Comparison of ENCODE assay signal across 11 cellular contexts in genomic region chr20:45611054-45611453, GRCh38. TPM values are rescaled to one million over a fixed set of nuclear protein-coding genes. Genes with fewer than 3 reads are reported as not detected.
DNase-seq lines count a peak whose midpoint lies in the region; ATAC-seq and TF ChIP-seq lines count a peak whose summit lies in the region.
"Had no signal": no experiment of that assay in that cellular context is flagged by ENCODE, and none has a peak within 500 bp of the region (broad histone marks: within the 10 kb centered on the region; RNA-seq: fewer than 3 reads in every experiment).

No MANE protein-coding gene starts in this region.

- intact Hi-C loops in colonic mucosa (cut with DNase I), result no loop called here

- no peak overlapping the region for H3K4me3 Mint-ChIP-seq in nephron

- no peak overlapping the region for H3K9ac ChIP-seq in colonic mucosa (ENCODE audit: low read depth in 2 of 2, low read length in 2 of 2)

- H3K27ac Mint-ChIP-seq in nephron, result peak overlapping the region; percentile 44 to 72 (median 45)

- DNase-seq in AG09309 (ENCODE audit: low read depth) (peak; percentile 81), HS-5 (ENCODE audit: low read depth) (peak; percentile 79), colonic mucosa (no peak)
- peak; percentile 1 for DNase-seq in activated T-helper 9 cell treated with anti-CD3 and anti-CD28 coated beads, Interleukin-2, amount 50 U/mL, for 16 hours (ENCODE audit: low read depth)
- DNase-seq: H7 had no signal

- H3K4me1 ChIP-seq in colonic mucosa, result no peaks in the 10 kb centered on the region

- no peak overlapping the region for H3K27ac ChIP-seq in colonic mucosa

- ATAC-seq in HG03439 (IDR thresholded peaks at IDR 0.05; ENCODE audit: unreplicated experiment) (no peak), GM18868 (IDR thresholded peaks at IDR 0.05; ENCODE audit: unreplicated experiment) (no peak), HG03521 (IDR thresholded peaks at IDR 0.05; ENCODE audit: unreplicated experiment) (no peak)

- no peaks in the 10 kb centered on the region for H3K36me3 Mint-ChIP-seq in nephron (ENCODE audit: low read depth)

- peaks cover 15% of the 10 kb centered on the region for H3K4me1 Mint-ChIP-seq in nephron

- peaks cover 18% of the 10 kb centered on the region for H3K9me3 Mint-ChIP-seq in nephron

- no peaks in the 10 kb centered on the region for H3K9me3 ChIP-seq in colonic mucosa

- H3K36me3 ChIP-seq in colonic mucosa, result no peaks in the 10 kb centered on the region

- TF ChIP-seq CTCF in AG09309 (IDR thresholded peaks at IDR 0.05; ENCODE audit: control insufficient read depth, insufficient read depth, low read depth, low read length, missing control alignments), result no peak
- TF ChIP-seq CTCF in nephron (IDR thresholded peaks at IDR 0.05; ENCODE audit: unreplicated experiment in 3 of 3), result no peak
- no peak for TF ChIP-seq CTCF in colonic mucosa (IDR thresholded peaks at IDR 0.05)

- H3K4me3 ChIP-seq in AG09309 (ENCODE audit: control insufficient read depth, low read depth, low read length) (no peak overlapping the region), colonic mucosa (no peak overlapping the region)

- H3K27me3 ChIP-seq in colonic mucosa, result no peaks in the 10 kb centered on the region

- H3K27me3 Mint-ChIP-seq in nephron (ENCODE audit: low read depth), result no peaks in the 10 kb centered on the region

RNA-seq across cellular contexts. Expression of gene WFDC10A, which starts 18.5 kb away (rescaled TPM):
- not detected for total RNA-seq in colonic mucosa
- total RNA-seq: dermis microvascular lymphatic vessel endothelial cell, H7, subcutaneous adipose tissue had no signal

RNA-seq across cellular contexts. Expression of gene WFDC9, which starts 20.0 kb away (rescaled TPM):
- total RNA-seq in colonic mucosa, result not detected
- total RNA-seq: dermis microvascular lymphatic vessel endothelial cell, H7, subcutaneous adipose tissue had no signal

RNA-seq across cellular contexts. Expression of gene WFDC8, which starts 32.0 kb away (rescaled TPM):
- total RNA-seq in colonic mucosa, result not detected
- total RNA-seq: dermis microvascular lymphatic vessel endothelial cell, H7, subcutaneous adipose tissue had no signal

RNA-seq across cellular contexts. Expression of gene WFDC11, which starts 59.0 kb away (rescaled TPM):
- total RNA-seq in colonic mucosa, result not detected
- total RNA-seq: dermis microvascular lymphatic vessel endothelial cell, H7, subcutaneous adipose tissue had no signal
